1 cellular context compared by ENCODE assay signal in the genomic region with DNA sequence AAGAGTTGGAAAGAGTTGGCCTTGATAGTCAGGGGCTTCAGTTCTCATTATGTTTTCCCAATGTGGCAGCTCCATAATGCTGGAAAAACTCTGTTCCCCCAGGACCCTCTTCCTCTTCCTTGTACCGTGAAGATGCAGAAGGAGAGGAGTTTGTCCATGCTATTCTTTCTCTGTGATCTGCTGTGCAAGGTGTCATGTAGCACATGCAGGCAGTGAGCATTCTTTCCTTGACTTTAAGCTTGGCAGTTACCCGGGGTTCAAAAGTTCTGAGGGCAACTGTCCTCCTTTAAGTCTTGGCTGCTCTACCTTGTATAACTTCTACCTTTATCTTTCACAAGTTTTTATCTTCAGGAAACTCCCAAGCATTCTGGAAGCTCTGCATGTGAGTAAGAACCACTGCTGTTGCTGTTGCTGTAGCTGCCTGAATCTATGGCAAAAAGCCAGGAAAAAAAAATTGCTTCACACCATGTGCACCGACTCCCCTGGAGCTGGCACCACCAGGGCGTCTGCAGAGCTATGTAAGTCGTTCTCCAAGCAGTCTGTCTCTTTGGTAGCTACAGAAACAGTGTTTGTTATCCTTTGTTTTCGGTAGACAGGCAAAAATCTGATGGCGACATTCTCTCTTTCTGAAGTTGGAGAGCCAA.
TF ChIP-seq lines count a peak whose summit lies in the region.

No MANE protein-coding gene starts in this region.

TF ChIP-seq in H1, 55 proteins besides CTCF, POLR2A, EP300 and RAD21:
- TF ChIP-seq HDAC2 (IDR thresholded peaks at IDR 0.05; ENCODE audit: borderline replicate concordance in 1 of 2, low read depth in 2 of 2, low read length in 2 of 2), result no peak
- no peak for TF ChIP-seq RNF2 (IDR thresholded peaks at IDR 0.05; ENCODE audit: borderline replicate concordance, low read depth, low read length, missing control alignments, poor library complexity, severe bottlenecking)
- no peak for TF ChIP-seq PHF8 (conservative IDR thresholded peaks at IDR 0.05; ENCODE audit: low read depth, low read length)
- TF ChIP-seq EZH2 (IDR thresholded peaks at IDR 0.05; ENCODE audit: low read depth, low read length, severe bottlenecking), result no peak
- TF ChIP-seq HDAC6 (IDR thresholded peaks at IDR 0.05; ENCODE audit: low read depth, low read length), result no peak
- TF ChIP-seq RFX5 (IDR thresholded peaks at IDR 0.05; ENCODE audit: borderline replicate concordance, low read depth, low read length), result no peak
- TF ChIP-seq, protein P1, sequence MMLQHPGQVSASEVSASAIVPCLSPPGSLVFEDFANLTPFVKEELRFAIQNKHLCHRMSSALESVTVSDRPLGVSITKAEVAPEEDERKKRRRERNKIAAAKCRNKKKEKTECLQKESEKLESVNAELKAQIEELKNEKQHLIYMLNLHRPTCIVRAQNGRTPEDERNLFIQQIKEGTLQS (IDR thresholded peaks at IDR 0.05; ENCODE audit: insufficient read depth, low read depth, low read length), result no peak
- no peak for TF ChIP-seq JUN (IDR thresholded peaks at IDR 0.05; ENCODE audit: low read depth, low read length)
- TF ChIP-seq, protein P2, sequence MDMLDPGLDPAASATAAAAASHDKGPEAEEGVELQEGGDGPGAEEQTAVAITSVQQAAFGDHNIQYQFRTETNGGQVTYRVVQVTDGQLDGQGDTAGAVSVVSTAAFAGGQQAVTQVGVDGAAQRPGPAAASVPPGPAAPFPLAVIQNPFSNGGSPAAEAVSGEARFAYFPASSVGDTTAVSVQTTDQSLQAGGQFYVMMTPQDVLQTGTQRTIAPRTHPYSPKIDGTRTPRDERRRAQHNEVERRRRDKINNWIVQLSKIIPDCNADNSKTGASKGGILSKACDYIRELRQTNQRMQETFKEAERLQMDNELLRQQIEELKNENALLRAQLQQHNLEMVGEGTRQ (IDR thresholded peaks at IDR 0.05; ENCODE audit: low read length), result no peak
- no peak for TF ChIP-seq ZNF274 (IDR thresholded peaks at IDR 0.05; ENCODE audit: borderline replicate concordance, extremely low read depth, low read length)
- TF ChIP-seq TAF7 (optimal IDR thresholded peaks at IDR 0.05; ENCODE audit: borderline replicate concordance, low read depth, low read length), result no peak
- no peak for TF ChIP-seq KDM1A (IDR thresholded peaks at IDR 0.05; ENCODE audit: borderline replicate concordance, low read length)
- no peak for TF ChIP-seq CHD1 (IDR thresholded peaks at IDR 0.05; ENCODE audit: low read depth, low read length)
- no peak for TF ChIP-seq TCF12 (IDR thresholded peaks at IDR 0.05; ENCODE audit: low read depth, low read length)
- TF ChIP-seq CBX5 (IDR thresholded peaks at IDR 0.05; ENCODE audit: low read depth, low read length), result no peak
- no peak for TF ChIP-seq BACH1 (IDR thresholded peaks at IDR 0.05; ENCODE audit: low read length)
TF ChIP-seq in H1: peak in this region for 0.
